In the genomic region with DNA sequence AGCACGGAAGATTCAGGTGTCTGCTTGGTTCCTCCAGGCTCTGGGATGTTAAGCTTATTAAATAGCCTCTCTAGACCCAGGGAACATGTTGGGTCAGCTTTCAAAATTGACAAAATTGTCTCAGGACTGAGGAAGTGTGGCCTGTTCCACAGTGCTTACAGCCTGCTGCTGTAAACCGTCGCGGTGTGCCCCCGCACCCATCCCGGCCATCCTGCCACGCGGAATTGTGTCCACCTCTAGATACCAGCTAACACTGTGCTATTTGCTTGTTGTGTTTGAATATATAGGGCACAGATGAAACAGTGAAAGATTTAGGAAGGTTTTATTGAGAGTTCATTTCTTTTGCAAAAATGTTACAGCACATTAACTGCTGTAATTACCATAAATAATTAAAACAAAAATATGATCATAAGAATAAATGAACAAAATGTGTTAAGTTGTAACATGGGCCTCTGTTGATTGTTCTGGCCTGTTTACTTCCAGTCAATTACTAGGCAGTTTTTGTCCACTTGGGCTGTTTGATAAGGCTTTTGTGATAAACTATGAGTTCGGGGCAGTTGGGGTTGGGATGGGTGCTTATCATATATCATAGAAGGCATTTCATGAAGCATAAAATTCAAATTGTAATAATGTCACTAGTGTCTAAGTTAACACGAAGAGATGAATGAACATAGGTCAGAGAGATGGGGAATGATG, we compare ENCODE assay signal across 1 cellular context.
TF ChIP-seq lines count a peak whose summit lies in the region.

No MANE protein-coding gene starts in this region.

TF ChIP-seq in K562, 482 proteins besides CTCF, POLR2A, EP300 and RAD21 (continued from another document):
- TF ChIP-seq MAFK (IDR thresholded peaks at IDR 0.05; ENCODE audit: low read length) (peak; percentile 20; the same call in 1 of the 2 replicates), SMARCC2 (IDR thresholded peaks at IDR 0.05; ENCODE audit: low read depth) (peak; percentile 49; the same call in 1 of the 2 replicates), ARNT (IDR thresholded peaks at IDR 0.05) (0 out of 4 replicates have a peak, but pooled peaks of 1 of the 2 experiments have one; percentile 38), MAFG (tag; conservative IDR thresholded peaks at IDR 0.05) (peak; percentile 58), HCFC1 (IDR thresholded peaks at IDR 0.05; ENCODE audit: low read depth, low read length) (no peak), ZNF282 (CRISPR knock-in tag; IDR thresholded peaks at IDR 0.05) (no peak), ZSCAN32 (CRISPR knock-in tag; IDR thresholded peaks at IDR 0.05) (no peak), ATF7 (IDR thresholded peaks at IDR 0.05) (no peak), DACH1 (IDR thresholded peaks at IDR 0.05; ENCODE audit: partially characterized antibody) (no peak), EGR1 (conservative IDR thresholded peaks at IDR 0.05) (no peak), ZC3H4 (CRISPR knock-in tag; IDR thresholded peaks at IDR 0.05; ENCODE audit: borderline replicate concordance) (no peak)
- TF ChIP-seq, protein P1, sequence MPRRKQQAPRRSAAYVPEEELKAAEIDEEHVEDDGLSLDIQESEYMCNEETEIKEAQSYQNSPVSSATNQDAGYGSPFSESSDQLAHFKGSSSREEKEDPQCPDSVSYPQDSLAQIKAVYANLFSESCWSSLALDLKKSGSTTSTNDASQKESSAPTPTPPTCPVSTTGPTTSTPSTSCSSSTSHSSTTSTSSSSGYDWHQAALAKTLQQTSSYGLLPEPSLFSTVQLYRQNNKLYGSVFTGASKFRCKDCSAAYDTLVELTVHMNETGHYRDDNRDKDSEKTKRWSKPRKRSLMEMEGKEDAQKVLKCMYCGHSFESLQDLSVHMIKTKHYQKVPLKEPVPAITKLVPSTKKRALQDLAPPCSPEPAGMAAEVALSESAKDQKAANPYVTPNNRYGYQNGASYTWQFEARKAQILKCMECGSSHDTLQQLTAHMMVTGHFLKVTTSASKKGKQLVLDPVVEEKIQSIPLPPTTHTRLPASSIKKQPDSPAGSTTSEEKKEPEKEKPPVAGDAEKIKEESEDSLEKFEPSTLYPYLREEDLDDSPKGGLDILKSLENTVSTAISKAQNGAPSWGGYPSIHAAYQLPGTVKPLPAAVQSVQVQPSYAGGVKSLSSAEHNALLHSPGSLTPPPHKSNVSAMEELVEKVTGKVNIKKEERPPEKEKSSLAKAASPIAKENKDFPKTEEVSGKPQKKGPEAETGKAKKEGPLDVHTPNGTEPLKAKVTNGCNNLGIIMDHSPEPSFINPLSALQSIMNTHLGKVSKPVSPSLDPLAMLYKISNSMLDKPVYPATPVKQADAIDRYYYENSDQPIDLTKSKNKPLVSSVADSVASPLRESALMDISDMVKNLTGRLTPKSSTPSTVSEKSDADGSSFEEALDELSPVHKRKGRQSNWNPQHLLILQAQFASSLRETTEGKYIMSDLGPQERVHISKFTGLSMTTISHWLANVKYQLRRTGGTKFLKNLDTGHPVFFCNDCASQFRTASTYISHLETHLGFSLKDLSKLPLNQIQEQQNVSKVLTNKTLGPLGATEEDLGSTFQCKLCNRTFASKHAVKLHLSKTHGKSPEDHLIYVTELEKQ (CRISPR knock-in tag; IDR thresholded peaks at IDR 0.05): no peak
- TF ChIP-seq, protein P2, sequence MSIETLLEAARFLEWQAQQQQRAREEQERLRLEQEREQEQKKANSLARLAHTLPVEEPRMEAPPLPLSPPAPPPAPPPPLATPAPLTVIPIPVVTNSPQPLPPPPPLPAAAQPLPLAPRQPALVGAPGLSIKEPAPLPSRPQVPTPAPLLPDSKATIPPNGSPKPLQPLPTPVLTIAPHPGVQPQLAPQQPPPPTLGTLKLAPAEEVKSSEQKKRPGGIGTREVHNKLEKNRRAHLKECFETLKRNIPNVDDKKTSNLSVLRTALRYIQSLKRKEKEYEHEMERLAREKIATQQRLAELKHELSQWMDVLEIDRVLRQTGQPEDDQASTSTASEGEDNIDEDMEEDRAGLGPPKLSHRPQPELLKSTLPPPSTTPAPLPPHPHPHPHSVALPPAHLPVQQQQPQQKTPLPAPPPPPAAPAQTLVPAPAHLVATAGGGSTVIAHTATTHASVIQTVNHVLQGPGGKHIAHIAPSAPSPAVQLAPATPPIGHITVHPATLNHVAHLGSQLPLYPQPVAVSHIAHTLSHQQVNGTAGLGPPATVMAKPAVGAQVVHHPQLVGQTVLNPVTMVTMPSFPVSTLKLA (conservative IDR thresholded peaks at IDR 0.05): 0 out of 4 replicates have a peak, but pooled peaks of 1 of the 2 experiments have one; percentile 47
- TF ChIP-seq, protein P3, sequence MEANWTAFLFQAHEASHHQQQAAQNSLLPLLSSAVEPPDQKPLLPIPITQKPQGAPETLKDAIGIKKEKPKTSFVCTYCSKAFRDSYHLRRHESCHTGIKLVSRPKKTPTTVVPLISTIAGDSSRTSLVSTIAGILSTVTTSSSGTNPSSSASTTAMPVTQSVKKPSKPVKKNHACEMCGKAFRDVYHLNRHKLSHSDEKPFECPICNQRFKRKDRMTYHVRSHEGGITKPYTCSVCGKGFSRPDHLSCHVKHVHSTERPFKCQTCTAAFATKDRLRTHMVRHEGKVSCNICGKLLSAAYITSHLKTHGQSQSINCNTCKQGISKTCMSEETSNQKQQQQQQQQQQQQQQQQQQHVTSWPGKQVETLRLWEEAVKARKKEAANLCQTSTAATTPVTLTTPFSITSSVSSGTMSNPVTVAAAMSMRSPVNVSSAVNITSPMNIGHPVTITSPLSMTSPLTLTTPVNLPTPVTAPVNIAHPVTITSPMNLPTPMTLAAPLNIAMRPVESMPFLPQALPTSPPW (CRISPR knock-in tag; IDR thresholded peaks at IDR 0.05): 0 out of 2 replicates have a peak, but pooled peaks have one; percentile 13
- TF ChIP-seq, protein P4, sequence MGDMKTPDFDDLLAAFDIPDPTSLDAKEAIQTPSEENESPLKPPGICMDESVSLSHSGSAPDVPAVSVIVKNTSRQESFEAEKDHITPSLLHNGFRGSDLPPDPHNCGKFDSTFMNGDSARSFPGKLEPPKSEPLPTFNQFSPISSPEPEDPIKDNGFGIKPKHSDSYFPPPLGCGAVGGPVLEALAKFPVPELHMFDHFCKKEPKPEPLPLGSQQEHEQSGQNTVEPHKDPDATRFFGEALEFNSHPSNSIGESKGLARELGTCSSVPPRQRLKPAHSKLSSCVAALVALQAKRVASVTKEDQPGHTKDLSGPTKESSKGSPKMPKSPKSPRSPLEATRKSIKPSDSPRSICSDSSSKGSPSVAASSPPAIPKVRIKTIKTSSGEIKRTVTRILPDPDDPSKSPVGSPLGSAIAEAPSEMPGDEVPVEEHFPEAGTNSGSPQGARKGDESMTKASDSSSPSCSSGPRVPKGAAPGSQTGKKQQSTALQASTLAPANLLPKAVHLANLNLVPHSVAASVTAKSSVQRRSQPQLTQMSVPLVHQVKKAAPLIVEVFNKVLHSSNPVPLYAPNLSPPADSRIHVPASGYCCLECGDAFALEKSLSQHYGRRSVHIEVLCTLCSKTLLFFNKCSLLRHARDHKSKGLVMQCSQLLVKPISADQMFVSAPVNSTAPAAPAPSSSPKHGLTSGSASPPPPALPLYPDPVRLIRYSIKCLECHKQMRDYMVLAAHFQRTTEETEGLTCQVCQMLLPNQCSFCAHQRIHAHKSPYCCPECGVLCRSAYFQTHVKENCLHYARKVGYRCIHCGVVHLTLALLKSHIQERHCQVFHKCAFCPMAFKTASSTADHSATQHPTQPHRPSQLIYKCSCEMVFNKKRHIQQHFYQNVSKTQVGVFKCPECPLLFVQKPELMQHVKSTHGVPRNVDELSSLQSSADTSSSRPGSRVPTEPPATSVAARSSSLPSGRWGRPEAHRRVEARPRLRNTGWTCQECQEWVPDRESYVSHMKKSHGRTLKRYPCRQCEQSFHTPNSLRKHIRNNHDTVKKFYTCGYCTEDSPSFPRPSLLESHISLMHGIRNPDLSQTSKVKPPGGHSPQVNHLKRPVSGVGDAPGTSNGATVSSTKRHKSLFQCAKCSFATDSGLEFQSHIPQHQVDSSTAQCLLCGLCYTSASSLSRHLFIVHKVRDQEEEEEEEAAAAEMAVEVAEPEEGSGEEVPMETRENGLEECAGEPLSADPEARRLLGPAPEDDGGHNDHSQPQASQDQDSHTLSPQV (IDR thresholded peaks at IDR 0.05): peak; percentile 60; the same call in 1 of the 2 replicates
- TF ChIP-seq, protein P5, sequence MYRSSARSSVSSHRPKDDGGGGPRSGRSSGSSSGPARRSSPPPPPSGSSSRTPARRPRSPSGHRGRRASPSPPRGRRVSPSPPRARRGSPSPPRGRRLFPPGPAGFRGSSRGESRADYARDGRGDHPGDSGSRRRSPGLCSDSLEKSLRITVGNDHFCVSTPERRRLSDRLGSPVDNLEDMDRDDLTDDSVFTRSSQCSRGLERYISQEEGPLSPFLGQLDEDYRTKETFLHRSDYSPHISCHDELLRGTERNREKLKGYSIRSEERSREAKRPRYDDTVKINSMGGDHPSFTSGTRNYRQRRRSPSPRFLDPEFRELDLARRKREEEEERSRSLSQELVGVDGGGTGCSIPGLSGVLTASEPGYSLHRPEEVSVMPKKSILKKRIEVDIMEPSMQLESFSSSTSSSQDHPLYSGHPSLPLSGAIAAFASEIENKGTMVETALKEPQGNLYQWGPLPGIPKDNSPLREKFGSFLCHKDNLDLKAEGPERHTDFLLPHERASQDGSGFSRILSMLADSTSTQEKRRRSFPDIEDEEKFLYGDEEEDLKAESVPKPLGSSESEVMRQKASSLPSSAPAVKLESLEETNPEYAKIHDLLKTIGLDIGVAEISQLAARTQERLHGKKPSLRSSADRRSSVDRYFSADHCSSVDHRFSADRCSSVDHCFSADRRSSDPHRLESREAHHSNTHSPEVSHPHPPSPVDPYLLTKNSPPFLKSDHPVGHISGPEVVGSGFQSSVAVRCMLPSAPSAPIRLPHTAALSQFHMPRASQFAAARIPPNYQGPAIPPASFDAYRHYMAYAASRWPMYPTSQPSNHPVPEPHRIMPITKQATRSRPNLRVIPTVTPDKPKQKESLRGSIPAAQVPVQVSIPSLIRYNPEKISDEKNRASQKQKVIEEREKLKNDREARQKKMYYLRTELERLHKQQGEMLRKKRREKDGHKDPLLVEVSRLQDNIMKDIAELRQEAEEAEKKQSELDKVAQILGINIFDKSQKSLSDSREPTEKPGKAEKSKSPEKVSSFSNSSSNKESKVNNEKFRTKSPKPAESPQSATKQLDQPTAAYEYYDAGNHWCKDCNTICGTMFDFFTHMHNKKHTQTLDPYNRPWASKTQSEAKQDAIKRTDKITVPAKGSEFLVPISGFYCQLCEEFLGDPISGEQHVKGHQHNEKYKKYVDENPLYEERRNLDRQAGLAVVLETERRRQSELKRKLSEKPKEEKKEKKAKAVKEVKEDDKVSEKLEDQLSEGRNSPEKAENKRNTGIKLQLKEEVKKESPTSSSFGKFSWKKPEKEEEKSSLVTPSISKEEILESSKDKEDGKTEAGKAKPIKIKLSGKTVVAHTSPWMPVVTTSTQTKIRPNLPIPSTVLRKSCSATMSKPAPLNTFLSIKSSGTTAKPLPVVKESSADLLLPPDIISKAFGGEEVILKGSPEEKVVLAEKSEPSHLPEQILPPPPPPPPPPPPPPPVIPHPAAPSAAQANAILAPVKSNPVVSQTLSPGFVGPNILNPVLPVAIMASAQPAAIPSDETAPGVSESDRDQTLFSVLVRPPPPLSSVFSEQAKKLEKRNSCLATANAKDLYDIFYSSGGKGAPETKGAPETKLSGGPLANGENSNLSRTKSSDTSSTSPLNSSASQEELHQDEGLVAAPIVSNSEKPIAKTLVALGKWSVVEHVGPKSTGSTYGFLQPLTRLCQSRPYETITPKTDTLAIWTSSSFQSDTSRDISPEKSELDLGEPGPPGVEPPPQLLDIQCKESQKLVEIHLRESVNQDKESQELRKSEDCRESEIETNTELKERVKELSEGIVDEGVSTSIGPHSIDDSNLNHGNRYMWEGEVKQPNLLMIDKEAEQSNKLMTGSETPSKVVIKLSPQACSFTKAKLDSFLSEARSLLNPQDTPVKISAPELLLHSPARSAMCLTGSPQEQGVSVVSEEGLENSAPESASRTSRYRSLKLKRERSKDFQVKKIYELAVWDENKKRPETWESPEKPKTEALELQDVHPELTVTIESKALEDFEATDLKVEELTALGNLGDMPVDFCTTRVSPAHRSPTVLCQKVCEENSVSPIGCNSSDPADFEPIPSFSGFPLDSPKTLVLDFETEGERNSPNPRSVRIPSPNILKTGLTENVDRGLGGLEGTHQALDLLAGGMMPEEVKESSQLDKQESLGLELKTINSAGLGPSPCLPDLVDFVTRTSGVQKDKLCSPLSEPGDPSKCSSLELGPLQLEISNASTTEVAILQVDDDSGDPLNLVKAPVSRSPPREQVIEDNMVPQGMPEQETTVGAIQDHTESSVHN (IDR thresholded peaks at IDR 0.05; ENCODE audit: borderline replicate concordance in 1 of 2, low read depth in 1 of 2): no peak
- TF ChIP-seq, protein P6, sequence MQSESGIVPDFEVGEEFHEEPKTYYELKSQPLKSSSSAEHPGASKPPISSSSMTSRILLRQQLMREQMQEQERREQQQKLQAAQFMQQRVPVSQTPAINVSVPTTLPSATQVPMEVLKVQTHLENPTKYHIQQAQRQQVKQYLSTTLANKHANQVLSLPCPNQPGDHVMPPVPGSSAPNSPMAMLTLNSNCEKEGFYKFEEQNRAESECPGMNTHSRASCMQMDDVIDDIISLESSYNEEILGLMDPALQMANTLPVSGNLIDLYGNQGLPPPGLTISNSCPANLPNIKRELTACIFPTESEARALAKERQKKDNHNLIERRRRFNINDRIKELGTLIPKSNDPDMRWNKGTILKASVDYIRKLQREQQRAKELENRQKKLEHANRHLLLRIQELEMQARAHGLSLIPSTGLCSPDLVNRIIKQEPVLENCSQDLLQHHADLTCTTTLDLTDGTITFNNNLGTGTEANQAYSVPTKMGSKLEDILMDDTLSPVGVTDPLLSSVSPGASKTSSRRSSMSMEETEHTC (IDR thresholded peaks at IDR 0.05): no peak
